ENCODE assay signal across 8 cellular contexts in the genomic region with DNA sequence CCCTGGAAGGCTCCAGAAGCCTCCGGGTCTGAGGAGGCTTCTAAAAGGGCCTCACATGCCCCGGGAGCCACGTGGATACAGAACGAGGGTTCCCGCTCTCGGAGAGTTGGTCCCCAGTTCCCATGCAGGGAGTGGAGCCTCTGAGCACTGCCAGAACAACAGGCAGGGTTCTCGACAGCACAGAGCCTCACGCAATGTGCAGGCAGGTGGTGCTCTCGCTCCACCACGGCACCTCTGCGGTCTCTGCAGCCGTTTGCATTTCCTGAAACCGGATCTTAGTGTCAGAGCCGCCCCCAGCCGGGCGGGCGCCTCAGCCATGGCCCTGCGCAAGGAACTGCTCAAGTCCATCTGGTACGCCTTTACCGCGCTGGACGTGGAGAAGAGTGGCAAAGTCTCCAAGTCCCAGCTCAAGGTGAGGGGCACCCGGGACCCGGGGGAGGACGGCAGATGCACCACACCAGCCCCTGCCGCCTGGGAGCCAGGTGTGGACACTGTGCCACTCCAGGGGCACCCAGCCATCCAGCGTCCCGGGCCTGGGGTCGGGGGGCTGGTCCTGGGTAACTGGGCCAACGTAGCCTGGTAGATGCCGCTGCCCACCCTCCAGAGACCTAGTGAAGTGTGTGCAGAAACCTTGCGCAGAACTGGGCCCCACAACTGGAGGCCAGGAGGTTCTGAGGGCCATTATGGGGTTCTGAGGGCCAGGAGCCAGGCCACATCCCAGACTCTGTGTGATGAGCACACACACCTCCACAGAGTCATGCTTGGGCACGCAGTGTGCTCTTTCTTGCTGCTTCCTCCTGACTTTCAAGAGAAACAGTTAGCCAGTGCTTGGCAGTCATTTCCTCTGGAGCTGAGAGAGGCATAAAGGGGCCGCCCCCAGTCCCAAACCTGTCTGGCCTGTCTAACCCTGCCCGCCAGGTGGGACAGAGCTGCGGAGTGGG. TPM values are rescaled to one million over a fixed set of nuclear protein-coding genes. Genes with fewer than 3 reads are reported as not detected.
DNase-seq lines count a peak whose midpoint lies in the region; ATAC-seq and TF ChIP-seq lines count a peak whose summit lies in the region.

A gene with protein sequence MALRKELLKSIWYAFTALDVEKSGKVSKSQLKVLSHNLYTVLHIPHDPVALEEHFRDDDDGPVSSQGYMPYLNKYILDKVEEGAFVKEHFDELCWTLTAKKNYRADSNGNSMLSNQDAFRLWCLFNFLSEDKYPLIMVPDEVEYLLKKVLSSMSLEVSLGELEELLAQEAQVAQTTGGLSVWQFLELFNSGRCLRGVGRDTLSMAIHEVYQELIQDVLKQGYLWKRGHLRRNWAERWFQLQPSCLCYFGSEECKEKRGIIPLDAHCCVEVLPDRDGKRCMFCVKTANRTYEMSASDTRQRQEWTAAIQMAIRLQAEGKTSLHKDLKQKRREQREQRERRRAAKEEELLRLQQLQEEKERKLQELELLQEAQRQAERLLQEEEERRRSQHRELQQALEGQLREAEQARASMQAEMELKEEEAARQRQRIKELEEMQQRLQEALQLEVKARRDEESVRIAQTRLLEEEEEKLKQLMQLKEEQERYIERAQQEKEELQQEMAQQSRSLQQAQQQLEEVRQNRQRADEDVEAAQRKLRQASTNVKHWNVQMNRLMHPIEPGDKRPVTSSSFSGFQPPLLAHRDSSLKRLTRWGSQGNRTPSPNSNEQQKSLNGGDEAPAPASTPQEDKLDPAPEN (plus strand): TSS at position 278 of the 941 bp plus-strand sequence. CDS start 39 bp downstream, at position 317.

- ATAC-seq in GM21526 (IDR thresholded peaks at IDR 0.05; ENCODE audit: low FRiP score, unreplicated experiment): peak; percentile 60
- ATAC-seq in activated T-helper 17 cell treated with anti-CD3 and anti-CD28 coated beads, Interleukin-2, amount 50 U/mL, for 72 hours (replicated peaks): peak; percentile 82
- ATAC-seq in omental fat pad (ENCODE audit: low FRiP score): peak; percentile 87
- peak; percentile 39 for ATAC-seq in thoracic aorta (ENCODE audit: insufficient number of reproducible peaks, low FRiP score, low read depth)

- no peaks in the 10 kb centered on the region for H3K27me3 ChIP-seq in thoracic aorta (replicated peaks; ENCODE audit: insufficient read depth)

- H3K4me3 Mint-ChIP-seq in activated T-helper 17 cell treated with anti-CD3 and anti-CD28 coated beads, Interleukin-2, amount 50 U/mL, for 72 hours: peak within 1 kb of the TSS; percentile 94

- H3K4me1 Mint-ChIP-seq in activated T-helper 17 cell treated with anti-CD3 and anti-CD28 coated beads, Interleukin-2, amount 50 U/mL, for 72 hours: peaks cover 18% of the 10 kb centered on the region

- peaks cover 63% of the 10 kb centered on the region for H3K36me3 Mint-ChIP-seq in activated T-helper 17 cell treated with anti-CD3 and anti-CD28 coated beads, Interleukin-2, amount 50 U/mL, for 72 hours (ENCODE audit: low read depth)

- peaks cover 16% of the 10 kb centered on the region for H3K36me3 ChIP-seq in thoracic aorta

- H3K9me3 ChIP-seq in thoracic aorta: no peaks in the 10 kb centered on the region

- H3K4me3 ChIP-seq in foreskin fibroblast (ENCODE audit: low read depth in 1 of 2, low read length in 2 of 2): peak within 1 kb of the TSS; percentile 39
- H3K4me3 ChIP-seq in thoracic aorta: peak within 1 kb of the TSS; percentile 69

- peak within 1 kb of the TSS; percentile 92 for H3K27ac Mint-ChIP-seq in activated T-helper 17 cell treated with anti-CD3 and anti-CD28 coated beads, Interleukin-2, amount 50 U/mL, for 72 hours

- TF ChIP-seq CTCF in foreskin fibroblast (IDR thresholded peaks at IDR 0.05; ENCODE audit: low read depth, low read length) (peak; percentile 66), omental fat pad (IDR thresholded peaks at IDR 0.05) (peak in 1 of 3 donors; percentile 19), thoracic aorta (IDR thresholded peaks at IDR 0.05) (peak; percentile 52)

- H3K4me1 ChIP-seq in thoracic aorta (ENCODE audit: control insufficient read depth in 1 of 2, low read depth in 2 of 2): peaks cover 0 to 14% of the 10 kb centered on the region in 2 donors

- DNase-seq in DMS53 (lab: John Stamatoyannopoulos, UW) (peak; percentile 93), KBM-7 (peak; percentile 93), RKO (ENCODE audit: low spot score) (peak; percentile 91), foreskin fibroblast (peak; percentile 79 to 92), omental fat pad (ENCODE audit: low spot score) (no peak), thoracic aorta (ENCODE audit: low spot score) (peak; percentile 38)

- in situ Hi-C loops in KBM-7 (cut with MboI; ENCODE audit: low pct_unique_long_range_greater_than_20kb, low sequenced_read_pairs): no loop called here

- no peaks in the 10 kb centered on the region for H3K9me3 Mint-ChIP-seq in activated T-helper 17 cell treated with anti-CD3 and anti-CD28 coated beads, Interleukin-2, amount 50 U/mL, for 72 hours

- peak within 1 kb of the TSS; percentile 10 to 42 for H3K27ac ChIP-seq in thoracic aorta

- H3K27me3 Mint-ChIP-seq in activated T-helper 17 cell treated with anti-CD3 and anti-CD28 coated beads, Interleukin-2, amount 50 U/mL, for 72 hours: no peaks in the 10 kb centered on the region

RNA-seq across cellular contexts. Expression of the gene that starts here (rescaled TPM):
- total RNA-seq in activated T-helper 17 cell treated with anti-CD3 and anti-CD28 coated beads, Interleukin-2, amount 50 U/mL, for 72 hours: 100 to 1,000 TPM; 117 to 133 TPM
- 10 to 100 TPM in 2 of 4 donors, 1 to 10 TPM in 2; 6.6 to 17.4 (median 9.3) TPM for total RNA-seq in omental fat pad
- total RNA-seq in thoracic aorta: 1 to 10 TPM; 7.6 to 9.1 TPM

Comparison
In these comparisons a context has a peak if more than half of its experiments do, and no peak if none do; other contexts are left out.
1. RNA of the gene that starts here (total RNA-seq): 117 to 133 TPM in activated T-helper 17 cell treated with anti-CD3 and anti-CD28 coated beads, Interleukin-2, amount 50 U/mL, for 72 hours; 6.6 to 17.4 TPM in omental fat pad and 7.6 to 9.1 TPM in thoracic aorta; every median in the first group is over 4 times any median in the second.
2. Peak in every context shown above with its lines, with median percentiles within 50 percentile points of each other: ATAC-seq.